ENCODE assay signal across 21 cellular contexts in the genomic region with DNA sequence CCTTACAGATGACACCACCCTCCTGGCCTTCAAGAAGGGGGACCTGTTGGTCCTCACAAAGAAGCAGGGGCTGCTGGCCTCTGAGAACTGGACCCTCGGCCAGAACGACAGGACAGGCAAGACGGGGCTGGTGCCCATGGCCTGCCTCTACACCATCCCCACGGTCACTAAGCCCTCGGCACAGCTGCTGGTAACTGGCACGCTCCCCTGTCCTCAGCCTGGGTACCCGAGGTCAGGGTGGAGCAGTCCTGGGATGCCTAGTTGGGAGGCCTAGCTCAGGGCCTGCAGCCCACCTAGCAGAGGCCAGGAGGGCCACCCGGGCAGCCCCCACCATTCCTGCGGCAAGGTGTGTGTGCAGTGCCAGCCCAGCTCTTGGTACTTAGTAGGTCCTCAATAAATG. TPM values are rescaled to one million over a fixed set of nuclear protein-coding genes. Genes with fewer than 3 reads are reported as not detected.
DNase-seq lines count a peak whose midpoint lies in the region; ATAC-seq, FAIRE-seq and TF ChIP-seq lines count a peak whose summit lies in the region.
"Had no signal": no experiment of that assay in that cellular context is flagged by ENCODE, and none has a peak within 500 bp of the region (broad histone marks: within the 10 kb centered on the region; RNA-seq: fewer than 3 reads in every experiment).

No MANE protein-coding gene starts in this region.

- peak; percentile 22 for DNase-seq in left cardiac atrium
- no peak for DNase-seq in heart right ventricle
- no peak for DNase-seq in astrocyte (ENCODE audit: low read depth)
- DNase-seq in osteoblast (ENCODE audit: insufficient read length, low spot score, missing footprints): peak; percentile 78
- DNase-seq in SIG-M5 treated with dmso at 0.1 percent for 504 hours (lab: John Stamatoyannopoulos, UW; ENCODE audit: unreplicated experiment): no peak
- DNase-seq in NCI-H524 treated with DMSO at 0.1 percent for 48 hours (lab: John Stamatoyannopoulos, UW): no peak
- DNase-seq: C1 segment of cervical spinal cord, NCI-H1436 treated with DMSO at 0.1 percent for 48 hours, NCI-H2029, NCI-H2171, NCI-H446, OCI-M1, SHP77 treated with DMSO at 0.1 percent for 48 hours had no signal

- H3K27ac ChIP-seq in heart right ventricle (peak overlapping the region in 1 of 10 donors; percentile 6), astrocyte (ENCODE audit: low read depth, low read length) (no peak overlapping the region), osteoblast (ENCODE audit: low read depth, low read length) (no peak overlapping the region)
- H3K27ac ChIP-seq: A549, KMS-11 had no signal

- H3K4me3 Mint-ChIP-seq in astrocyte (ENCODE audit: unreplicated experiment): no peak overlapping the region

- no peaks in the 10 kb centered on the region for H3K36me3 Mint-ChIP-seq in astrocyte (ENCODE audit: low read depth, unreplicated experiment)

- 68 to 72% methylated on average over 9 of the region's 9 CpGs for WGBS in heart right ventricle, 2 donors

- TF ChIP-seq CTCF in heart right ventricle (IDR thresholded peaks at IDR 0.05): no peak
- TF ChIP-seq CTCF in astrocyte (IDR thresholded peaks at IDR 0.05; ENCODE audit: insufficient read depth, low read depth, low read length): no peak
- no peak for TF ChIP-seq CTCF in osteoblast (IDR thresholded peaks at IDR 0.05; ENCODE audit: extremely low read depth, low read depth, low read length)

- H3K4me1 ChIP-seq in heart right ventricle (peaks cover 12 to 60% (median 47%) of the 10 kb centered on the region in 9 donors), astrocyte (ENCODE audit: insufficient read depth, low read length) (no peaks in the 10 kb centered on the region), osteoblast (ENCODE audit: insufficient read depth, low read length) (no peaks in the 10 kb centered on the region)
- H3K4me1 ChIP-seq: A549 had no signal

- H4K20me1 ChIP-seq in astrocyte (ENCODE audit: insufficient read depth, low read length) (no peaks in the 10 kb centered on the region), osteoblast (ENCODE audit: insufficient read depth, low read length) (no peaks in the 10 kb centered on the region)

- FAIRE-seq in astrocyte (lab: Jason Lieb, UNC): no peak
- FAIRE-seq: A549, D721Med, HepG2 had no signal

- ATAC-seq in left cardiac atrium (no peak), heart right ventricle (no peak), GM21825 (IDR thresholded peaks at IDR 0.05; ENCODE audit: unreplicated experiment) (no peak)
- ATAC-seq: A549, HepG2, SK-N-SH treated with all-trans-retinoic acid at 6 μM for 48 hours had no signal

- peaks cover 11% of the 10 kb centered on the region for H3K27me3 Mint-ChIP-seq in astrocyte (ENCODE audit: low read depth, unreplicated experiment)

- H3K79me2 ChIP-seq in astrocyte (ENCODE audit: insufficient read depth, low read length): no peaks in the 10 kb centered on the region
- no peaks in the 10 kb centered on the region for H3K79me2 ChIP-seq in osteoblast (ENCODE audit: insufficient read depth, low read length)

- H2AFZ ChIP-seq in astrocyte (ENCODE audit: low read depth, low read length) (no peak overlapping the region), osteoblast (ENCODE audit: low read length) (no peak overlapping the region)

- no peaks in the 10 kb centered on the region for H3K9me3 Mint-ChIP-seq in astrocyte (ENCODE audit: unreplicated experiment)

- no peak overlapping the region for H3K4me3 ChIP-seq in heart right ventricle
- no peak overlapping the region for H3K4me3 ChIP-seq in astrocyte (ENCODE audit: insufficient read depth, low read depth, low read length)
- H3K4me3 ChIP-seq in osteoblast (ENCODE audit: insufficient read depth, low read length): no peak overlapping the region
- H3K4me3 ChIP-seq: A549 had no signal

- intact Hi-C loops in left cardiac atrium (cut with DNase I) (no loop called here), heart right ventricle (cut with DNase I) (loop anchor here in 2 of 10 donors (5.0 to 10.0 kb wide), 2 partner anchors 48 to 65 kb away; partner anchors contain the start of gene LIMS2 (in 1 of the 2))

- H3K27me3 ChIP-seq in heart right ventricle (peaks cover 0 to 16% (median 0%) of the 10 kb centered on the region in 7 donors), astrocyte (ENCODE audit: insufficient read depth, low read length) (no peaks in the 10 kb centered on the region), osteoblast (ENCODE audit: insufficient read depth, low read length) (no peaks in the 10 kb centered on the region)

- H3K4me2 ChIP-seq in astrocyte (ENCODE audit: low read length) (no peak overlapping the region), osteoblast (ENCODE audit: insufficient read depth, low read length) (no peak overlapping the region)
- H3K4me2 ChIP-seq: A549, KMS-11 had no signal

- no peaks in the 10 kb centered on the region for H3K36me3 ChIP-seq in heart right ventricle
- no peaks in the 10 kb centered on the region for H3K36me3 ChIP-seq in astrocyte (ENCODE audit: insufficient read depth, low read length)
- H3K36me3 ChIP-seq in osteoblast (ENCODE audit: insufficient read depth, low read length): no peaks in the 10 kb centered on the region

- H3K9ac ChIP-seq in astrocyte (ENCODE audit: low read length): no peak overlapping the region
- H3K9ac ChIP-seq: KMS-11 had no signal

- no peaks in the 10 kb centered on the region for H3K9me3 ChIP-seq in heart right ventricle
- H3K9me3 ChIP-seq in astrocyte (ENCODE audit: insufficient read depth, low read depth, low read length): no peaks in the 10 kb centered on the region
- no peaks in the 10 kb centered on the region for H3K9me3 ChIP-seq in osteoblast (ENCODE audit: low read depth, low read length)
- H3K9me3 ChIP-seq: A549 had no signal

- peaks cover 6% of the 10 kb centered on the region for H3K4me1 Mint-ChIP-seq in astrocyte (ENCODE audit: low read depth, unreplicated experiment)

- H3K27ac Mint-ChIP-seq in astrocyte (ENCODE audit: unreplicated experiment): peak overlapping the region; percentile 92

RNA-seq across cellular contexts. Expression of gene GPR17, which starts 16.3 kb away (rescaled TPM):
- total RNA-seq in left cardiac atrium (under 1 TPM in 1 of 2 donors, not detected in 1; 0.24 TPM), heart right ventricle (under 1 TPM in 6 of 10 donors, not detected in 4; 0.22 to 0.59 (median 0.46) TPM), astrocyte (0.18 TPM in 1 of 2 replicates, not detected in the other), osteoblast (not detected in 2 replicates)
- polyA plus RNA-seq in heart right ventricle: 10 to 100 TPM in 1 of 2 donors, under 1 TPM in 1; 0.28 to 16.5 TPM
- total RNA-seq: H4, HepG2, MCF 10A had no signal
- polyA plus RNA-seq: A549, HepG2 had no signal

RNA-seq across cellular contexts. Expression of gene LIMS2, which starts 45.7 kb away (rescaled TPM):
- total RNA-seq in left cardiac atrium (100 to 1,000 TPM; 157 to 204 TPM), heart right ventricle (100 to 1,000 TPM; 150 to 285 (median 160) TPM), astrocyte (73.3 and 75.1 TPM in 2 replicates), osteoblast (11.2 and 14.8 TPM in 2 replicates)
- 100 to 1,000 TPM; 148 to 687 TPM for polyA plus RNA-seq in heart right ventricle
- total RNA-seq: MCF 10A had no signal

Comparison
In these comparisons a context has a peak if more than half of its experiments do, and no peak if none do; other contexts are left out.
1. DNase-seq: peak in left cardiac atrium (single experiment) and osteoblast (single experiment); none in heart right ventricle (0 of 2), astrocyte (single experiment), SIG-M5 treated with dmso at 0.1 percent for 504 hours (single experiment) and NCI-H524 treated with DMSO at 0.1 percent for 48 hours (single experiment).